Comparison of ENCODE assay signal across 1 cellular context in genomic region chr2:176001903-176002683, GRCh38.
A peak's percentile ranks its signal among the peaks of the same experiment; 100 is the strongest.
TF ChIP-seq lines count a peak whose summit lies in the region.

TSS of gene LNPK (minus strand) at chr2:176002267. CDS start at chr2:175995584, 6,683 bp downstream.

TF ChIP-seq in K562, 482 proteins besides CTCF, POLR2A, EP300 and RAD21 (continued from another document and continues in another):
- TF ChIP-seq ZNF609 (CRISPR knock-in tag; IDR thresholded peaks at IDR 0.05; ENCODE audit: borderline replicate concordance): no peak
- TF ChIP-seq ZNF12 (CRISPR knock-in tag; IDR thresholded peaks at IDR 0.05): no peak; the same call in 1 of the 2 replicates
- TF ChIP-seq SUPT5H (IDR thresholded peaks at IDR 0.05): peak; percentile 92
- TF ChIP-seq TOE1 (IDR thresholded peaks at IDR 0.05; ENCODE audit: borderline replicate concordance): peak; percentile 100
- TF ChIP-seq TOE1 (CRISPR knock-in tag; IDR thresholded peaks at IDR 0.05; ENCODE audit: borderline replicate concordance, low read depth): no peak
- no peak for TF ChIP-seq THRA (IDR thresholded peaks at IDR 0.05)
- peak; percentile 76 to 94 for TF ChIP-seq MAZ (CRISPR knock-in tag; conservative IDR thresholded peaks at IDR 0.05 in 1 of 2, IDR thresholded peaks at IDR 0.05 in 1 of 2)
- no peak for TF ChIP-seq DDX20 (tag; IDR thresholded peaks at IDR 0.05; ENCODE audit: low read depth)
- TF ChIP-seq SRSF3 (IDR thresholded peaks at IDR 0.05; ENCODE audit: insufficient read depth, low read length): no peak
- TF ChIP-seq LCOR (CRISPR knock-in tag; IDR thresholded peaks at IDR 0.05): peak; percentile 32; the same call in 1 of the 2 replicates
- no peak for TF ChIP-seq ZNF668 (CRISPR knock-in tag; IDR thresholded peaks at IDR 0.05)
- no peak for TF ChIP-seq KLF16 (IDR thresholded peaks at IDR 0.05)
- TF ChIP-seq PHF8 (IDR thresholded peaks at IDR 0.05; ENCODE audit: borderline replicate concordance, low read length): peak; percentile 92
- TF ChIP-seq EGR1 (conservative IDR thresholded peaks at IDR 0.05): peak; percentile 87
- peak; percentile 73; the same call in 1 of the 2 replicates for TF ChIP-seq GTF2F1 (IDR thresholded peaks at IDR 0.05; ENCODE audit: low read depth, low read length)
- TF ChIP-seq BDP1 (IDR thresholded peaks at IDR 0.05; ENCODE audit: insufficient read depth, insufficient read length): no peak
- TF ChIP-seq GTF2E2 (tag; IDR thresholded peaks at IDR 0.05): peak; percentile 79
- peak; percentile 88 for TF ChIP-seq POLR2AphosphoS5 (IDR thresholded peaks at IDR 0.05; ENCODE audit: control insufficient read depth, insufficient read depth, low read depth, low read length)
- TF ChIP-seq FUS (optimal IDR thresholded peaks at IDR 0.05; ENCODE audit: low read depth, low read length): no peak
- TF ChIP-seq ETV5 (CRISPR knock-in tag; IDR thresholded peaks at IDR 0.05; ENCODE audit: low read depth): peak; percentile 15; the same call in 1 of the 2 replicates
- no peak for TF ChIP-seq CLOCK (CRISPR knock-in tag; IDR thresholded peaks at IDR 0.05; ENCODE audit: borderline replicate concordance)
- TF ChIP-seq ZNF583 (CRISPR knock-in tag; IDR thresholded peaks at IDR 0.05): 0 out of 2 replicates have a peak, but pooled peaks have one; percentile 44
- no peak for TF ChIP-seq ZBTB40 (IDR thresholded peaks at IDR 0.05)
- TF ChIP-seq ZBTB40 (CRISPR knock-in tag; IDR thresholded peaks at IDR 0.05): no peak
- peak; percentile 45; the same call in 1 of the 2 replicates for TF ChIP-seq ZNF263 (CRISPR knock-in tag; IDR thresholded peaks at IDR 0.05; ENCODE audit: borderline replicate concordance)
- no peak for TF ChIP-seq ETV1 (tag; conservative IDR thresholded peaks at IDR 0.05; ENCODE audit: low read depth)
- TF ChIP-seq ARID2 (IDR thresholded peaks at IDR 0.05): no peak
- no peak for TF ChIP-seq ZNF778 (CRISPR knock-in tag; IDR thresholded peaks at IDR 0.05)
- TF ChIP-seq CHD4 (IDR thresholded peaks at IDR 0.05; ENCODE audit: insufficient read depth, insufficient replicate concordance, low read depth, low read length, poor library complexity, severe bottlenecking): no peak
- peak; percentile 90 for TF ChIP-seq CXXC5 (CRISPR knock-in tag; IDR thresholded peaks at IDR 0.05)
- no peak for TF ChIP-seq E2F5 (CRISPR knock-in tag; IDR thresholded peaks at IDR 0.05)
- no peak for TF ChIP-seq KLF1 (tag; IDR thresholded peaks at IDR 0.05)
- no peak for TF ChIP-seq TCF15 (CRISPR knock-in tag; IDR thresholded peaks at IDR 0.05)
- TF ChIP-seq MAX (CRISPR knock-in tag; IDR thresholded peaks at IDR 0.05): no peak; the same call in 1 of the 2 replicates
- TF ChIP-seq HSF4 (CRISPR knock-in tag; IDR thresholded peaks at IDR 0.05; ENCODE audit: borderline replicate concordance): no peak
- peak; percentile 25; the same call in 1 of the 2 replicates for TF ChIP-seq FOSL1 (tag; conservative IDR thresholded peaks at IDR 0.05)
